Comparison of ENCODE assay signal across 16 cellular contexts in genomic region chr3:114904633-114905032, GRCh38.
DNase-seq lines count a peak whose midpoint lies in the region; ATAC-seq, FAIRE-seq and TF ChIP-seq lines count a peak whose summit lies in the region.
"Had no signal": no experiment of that assay in that cellular context is flagged by ENCODE, and none has a peak within 500 bp of the region (broad histone marks: within the 10 kb centered on the region; RNA-seq: fewer than 3 reads in every experiment).

No MANE protein-coding gene starts in this region.

- H3K9me3 ChIP-seq in OCI-LY3 (ENCODE audit: insufficient read depth, low read length), result no peaks in the 10 kb centered on the region
- no peaks in the 10 kb centered on the region for H3K9me3 ChIP-seq in suprapubic skin
- H3K9me3 ChIP-seq: BLaER1 treated with 17β-estradiol and CSF1 and Interleukin-3, amounts not matched to agents 10 nM and 100 nM; breast epithelium; colonic mucosa; esophagus squamous epithelium had no signal

- H3K27ac ChIP-seq in OCI-LY3 (ENCODE audit: low read length), result no peak overlapping the region
- no peak overlapping the region for H3K27ac ChIP-seq in suprapubic skin
- H3K27ac ChIP-seq: BLaER1 treated with 17β-estradiol and CSF1 and Interleukin-3, amounts not matched to agents 10 nM and 100 nM; colonic mucosa had no signal

- DNase-seq in AML-193 (lab: John Stamatoyannopoulos, UW) (peak; percentile 77 to 84), erythroblast (lab: John Stamatoyannopoulos, UW) (peak; percentile 9 to 52), H54 (ENCODE audit: insufficient read length, low spot score) (no peak), GM10266 (ENCODE audit: extremely low spot score) (no peak), suprapubic skin (ENCODE audit: low spot score in 2 of 2) (no peak)
- DNase-seq: activated T-cell treated with anti-CD3 and anti-CD28 coated beads, Interleukin-2, amount 50 U/mL, for 1 hour; colonic mucosa; effector memory CD8-positive, alpha-beta T cell; esophagus squamous epithelium; NCI-H526 treated with DMSO at 0.1 percent for 48 hours; retina had no signal

- H2AFZ ChIP-seq in OCI-LY3 (ENCODE audit: low read depth, low read length), result no peak overlapping the region

- no peak overlapping the region for H3K9ac ChIP-seq in OCI-LY3 (ENCODE audit: low read length)
- H3K9ac ChIP-seq: BLaER1 treated with 17β-estradiol and CSF1 and Interleukin-3, amounts not matched to agents 10 nM and 100 nM had no signal

- no peak for TF ChIP-seq POLR2A in erythroblast (IDR thresholded peaks at IDR 0.05; ENCODE audit: low read length)
- TF ChIP-seq POLR2A in H54 (IDR thresholded peaks at IDR 0.05; ENCODE audit: low read depth, low read length), result no peak
- no peak for TF ChIP-seq POLR2A in suprapubic skin (IDR thresholded peaks at IDR 0.05)

- peaks cover 10% of the 10 kb centered on the region for H3K4me1 ChIP-seq in OCI-LY3 (ENCODE audit: low read length)
- H3K4me1 ChIP-seq in suprapubic skin, result peaks cover 25% of the 10 kb centered on the region
- H3K4me1 ChIP-seq: BLaER1 treated with 17β-estradiol and CSF1 and Interleukin-3, amounts not matched to agents 10 nM and 100 nM; breast epithelium; colonic mucosa had no signal

- no peaks in the 10 kb centered on the region for H3K27me3 ChIP-seq in OCI-LY3 (ENCODE audit: low read depth, low read length)
- no peaks in the 10 kb centered on the region for H3K27me3 ChIP-seq in suprapubic skin
- H3K27me3 ChIP-seq: BLaER1 treated with 17β-estradiol and CSF1 and Interleukin-3, amounts not matched to agents 10 nM and 100 nM; breast epithelium; colonic mucosa; esophagus squamous epithelium had no signal

- no peak overlapping the region for H3K4me3 ChIP-seq in OCI-LY3 (ENCODE audit: low read length)
- H3K4me3 ChIP-seq in suprapubic skin, result no peak overlapping the region
- H3K4me3 ChIP-seq: BLaER1 treated with 17β-estradiol and CSF1 and Interleukin-3, amounts not matched to agents 10 nM and 100 nM; breast epithelium; colonic mucosa; esophagus squamous epithelium had no signal

- 76% methylated on average over 3 of the region's 3 CpGs for WGBS in suprapubic skin

- ATAC-seq in GM19395 (IDR thresholded peaks at IDR 0.05; ENCODE audit: unreplicated experiment) (peak; percentile 43), HG02852 (IDR thresholded peaks at IDR 0.05; ENCODE audit: unreplicated experiment) (no peak)
- ATAC-seq: effector memory CD8-positive, alpha-beta T cell had no signal

- no peak for TF ChIP-seq EP300 in suprapubic skin (IDR thresholded peaks at IDR 0.05)

- H4K20me1 ChIP-seq in OCI-LY3 (ENCODE audit: insufficient read depth, low read length), result no peaks in the 10 kb centered on the region
- H4K20me1 ChIP-seq: BLaER1 treated with 17β-estradiol and CSF1 and Interleukin-3, amounts not matched to agents 10 nM and 100 nM had no signal

- H3K36me3 ChIP-seq in OCI-LY3 (replicated peaks; ENCODE audit: low read depth, low read length) (no peaks in the 10 kb centered on the region), suprapubic skin (no peaks in the 10 kb centered on the region)
- H3K36me3 ChIP-seq: BLaER1 treated with 17β-estradiol and CSF1 and Interleukin-3, amounts not matched to agents 10 nM and 100 nM; breast epithelium; colonic mucosa; esophagus squamous epithelium had no signal

- H3K4me2 ChIP-seq in OCI-LY3 (ENCODE audit: low read length), result peak overlapping the region; percentile 19
- H3K4me2 ChIP-seq: BLaER1 treated with 17β-estradiol and CSF1 and Interleukin-3, amounts not matched to agents 10 nM and 100 nM had no signal

- no peak for FAIRE-seq in H54 (lab: Jason Lieb, UNC)

- H3K79me2 ChIP-seq in OCI-LY3 (ENCODE audit: low read length), result no peaks in the 10 kb centered on the region

- TF ChIP-seq CTCF in OCI-LY3 (IDR thresholded peaks at IDR 0.05; ENCODE audit: low read depth, low read length) (no peak), GM10266 (IDR thresholded peaks at IDR 0.05; ENCODE audit: control insufficient read depth, insufficient read depth, low read depth, missing control alignments) (no peak), suprapubic skin (IDR thresholded peaks at IDR 0.05) (no peak)

Comparison
In these comparisons a context has a peak if more than half of its experiments do, and no peak if none do; other contexts are left out.
1. DNase-seq: peak in AML-193 (2 of 2) and erythroblast (2 of 2); none in H54 (single experiment), GM10266 (single experiment) and suprapubic skin (0 of 2).